In the genomic region with DNA sequence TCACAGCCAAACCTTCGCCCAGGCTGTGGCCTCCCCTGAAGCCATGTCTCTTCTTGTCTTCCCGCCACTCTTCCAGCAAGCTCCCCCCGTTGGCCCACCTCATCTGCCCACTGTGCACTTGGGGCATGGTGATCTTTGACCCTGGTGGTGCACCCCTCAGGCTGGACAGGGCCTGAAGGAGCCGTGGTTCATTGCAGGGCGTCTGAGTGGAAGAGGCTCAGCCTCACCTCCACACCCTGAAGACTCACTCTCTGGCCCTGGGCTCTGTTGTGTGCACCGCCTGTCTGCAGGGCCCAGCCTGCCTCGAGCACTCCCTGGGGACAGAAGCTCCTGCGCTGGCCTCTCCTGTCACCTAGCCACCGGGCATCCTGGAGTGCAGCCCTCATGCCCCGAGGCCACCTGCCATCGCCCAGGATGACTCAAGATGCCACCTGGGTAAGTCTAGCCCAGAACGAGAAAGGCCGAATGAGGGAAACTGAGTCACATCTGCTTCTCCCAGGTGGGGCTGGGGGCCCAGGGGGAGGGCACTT, we compare ENCODE assay signal across 16 cellular contexts. TPM values are rescaled to one million over a fixed set of nuclear protein-coding genes. Genes with fewer than 3 reads are reported as not detected.
A peak's percentile ranks its signal among the peaks of the same experiment; 100 is the strongest.
DNase-seq lines count a peak whose midpoint lies in the region; ATAC-seq, FAIRE-seq and TF ChIP-seq lines count a peak whose summit lies in the region.
"Had no signal": no experiment of that assay in that cellular context is flagged by ENCODE, and none has a peak within 500 bp of the region (broad histone marks: within the 10 kb centered on the region; RNA-seq: fewer than 3 reads in every experiment).

No MANE protein-coding gene starts in this region.

- WGBS in right cardiac atrium = 76% methylated on average over 13 of the region's 13 CpGs
- 53 to 62% methylated on average over 13 of the region's 13 CpGs for WGBS in esophagus, 2 donors
- 52 to 76% (median 52%) methylated on average over 12 to 13 of the region's 13 CpGs for WGBS in psoas muscle, 3 donors

- ATAC-seq in right cardiac atrium (no peak), psoas muscle (no peak)
- ATAC-seq: T-helper 17 cell had no signal

- peak overlapping the region; percentile 40 for H3K27ac ChIP-seq in right cardiac atrium (ENCODE audit: low read length)
- H3K27ac ChIP-seq in esophagus (ENCODE audit: low read depth in 2 of 2, low read length in 1 of 2) = peak overlapping the region; percentile 76 to 97
- H3K27ac ChIP-seq in psoas muscle = peak overlapping the region; percentile 93

- no peak for TF ChIP-seq CTCF in psoas muscle (IDR thresholded peaks at IDR 0.05)

- H3K27me3 ChIP-seq in right cardiac atrium (ENCODE audit: control insufficient read depth, insufficient read depth) = no peaks in the 10 kb centered on the region
- H3K27me3 ChIP-seq in esophagus (ENCODE audit: control insufficient read depth in 1 of 2, insufficient read depth in 2 of 2, low read length in 2 of 2) = no peaks in the 10 kb centered on the region
- no peaks in the 10 kb centered on the region for H3K27me3 ChIP-seq in psoas muscle (ENCODE audit: insufficient read depth in 3 of 3, low read length in 2 of 3)

- H3K9me3 ChIP-seq in right cardiac atrium (ENCODE audit: control insufficient read depth, low read length) (no peaks in the 10 kb centered on the region), esophagus (ENCODE audit: control insufficient read depth in 2 of 2, insufficient read depth in 1 of 2, low read depth in 1 of 2, low read length in 1 of 2) (no peaks in the 10 kb centered on the region), psoas muscle (no peaks in the 10 kb centered on the region)

- no peak for DNase-seq in right cardiac atrium
- no peak for DNase-seq in cardiac septum (ENCODE audit: low spot score)
- no peak for DNase-seq in psoas muscle
- DNase-seq in NCI-H345 (lab: John Stamatoyannopoulos, UW) = no peak
- no peak for DNase-seq in germinal center (ENCODE audit: low spot score)
- DNase-seq in NCI-H345 treated with DMSO at 0.1 percent for 48 hours (lab: John Stamatoyannopoulos, UW; ENCODE audit: unreplicated experiment) = no peak
- DNase-seq in HTR-8/SVneo (ENCODE audit: insufficient read length, low spot score) = no peak
- DNase-seq: amniotic stem cell; naive B cell; NCI-H526 treated with DMSO at 0.1 percent for 48 hours; stimulated activated naive CD4-positive, alpha-beta T cell; T-helper 17 cell had no signal

- no peak for FAIRE-seq in HTR-8/SVneo (lab: Jason Lieb, UNC)
- FAIRE-seq: D721Med, RCC 7860 had no signal

- peaks cover 3 to 67% of the 10 kb centered on the region in 2 donors for H3K36me3 ChIP-seq in esophagus (ENCODE audit: control insufficient read depth in 2 of 2, insufficient read depth in 2 of 2, low read length in 1 of 2)
- peaks cover 3 to 50% of the 10 kb centered on the region in 2 donors for H3K36me3 ChIP-seq in psoas muscle (ENCODE audit: insufficient read depth in 1 of 2, low read depth in 1 of 2)

- H3K4me1 ChIP-seq in right cardiac atrium (ENCODE audit: control insufficient read depth, insufficient read depth, low read length) (peaks cover 30% of the 10 kb centered on the region), esophagus (ENCODE audit: control insufficient read depth in 2 of 2, insufficient read depth in 2 of 2, low read length in 1 of 2) (peaks cover 39 to 62% of the 10 kb centered on the region in 2 donors), psoas muscle (peaks cover 97% of the 10 kb centered on the region)

- no peak overlapping the region for H3K4me3 ChIP-seq in right cardiac atrium (ENCODE audit: low read length)
- no peak overlapping the region for H3K4me3 ChIP-seq in esophagus (ENCODE audit: low read depth in 1 of 2, low read length in 2 of 2)
- H3K4me3 ChIP-seq in psoas muscle = no peak overlapping the region
- H3K4me3 ChIP-seq: GM23338 had no signal

- intact Hi-C loops in right cardiac atrium (cut with DNase I) = loop anchor here in 2 of 4 donors (5.0 kb wide), 2 partner anchors 32 to 37 kb away; no protein-coding TSS in a partner anchor
- intact Hi-C loops in cardiac septum (cut with DNase I) = loop anchor here (5.0 kb wide), 1 partner anchor 37 kb away; no protein-coding TSS in a partner anchor
- intact Hi-C loops in psoas muscle (cut with DNase I) = no loop called here

RNA-seq across cellular contexts. Expression of gene PPARA, which starts 40.8 kb away (rescaled TPM):
- total RNA-seq in right cardiac atrium (10 to 100 TPM; 63.6 to 85.2 (median 72.7) TPM), cardiac septum (78.8 TPM), psoas muscle (10 to 100 TPM; 37.3 to 55.8 (median 46.2) TPM)
- polyA plus RNA-seq in right cardiac atrium (22.9 TPM), esophagus (1 to 10 TPM; 3.2 to 3.9 TPM), psoas muscle (10 to 100 TPM; 11.0 to 30.6 (median 12.1) TPM)

Comparison
In these comparisons a context has a peak if more than half of its experiments do, and no peak if none do; other contexts are left out.
1. H3K27ac ChIP-seq: peak in every context shown above with its lines; median percentile 93 in psoas muscle; 86 in esophagus; 40 in right cardiac atrium.